ENCODE assay signal across 27 cellular contexts in genomic region chr17:77133087-77133633, GRCh38. TPM values are rescaled to one million over a fixed set of nuclear protein-coding genes. Genes with fewer than 3 reads are reported as not detected.
DNase-seq lines count a peak whose midpoint lies in the region; ATAC-seq and TF ChIP-seq lines count a peak whose summit lies in the region.
"Had no signal": no experiment of that assay in that cellular context is flagged by ENCODE, and none has a peak within 500 bp of the region (broad histone marks: within the 10 kb centered on the region; RNA-seq: fewer than 3 reads in every experiment).

No MANE protein-coding gene starts in this region.

- H3K27me3 Mint-ChIP-seq in activated T-cell treated with anti-CD3 and anti-CD28 coated beads, Interleukin-2, amount 50 U/mL, for 72 hours (ENCODE audit: low read depth) = no peaks in the 10 kb centered on the region
- H3K27me3 Mint-ChIP-seq in activated T-cell treated with anti-CD3 and anti-CD28 coated beads, Interleukin-2, amount 50 U/mL, for 4 hours (ENCODE audit: low read depth) = no peaks in the 10 kb centered on the region
- H3K27me3 Mint-ChIP-seq in chondrocyte (ENCODE audit: low read depth) = no peaks in the 10 kb centered on the region
- H3K27me3 Mint-ChIP-seq: activated CD4-positive, alpha-beta memory T cell treated with anti-CD3 and anti-CD28 coated beads for 36 hours; activated T-helper 17 cell treated with anti-CD3 and anti-CD28 coated beads, Interleukin-2, amount 50 U/mL, for 72 hours; CD4-positive, alpha-beta T cell; stimulated activated naive CD8-positive, alpha-beta T cell treated with anti-CD3 and anti-CD28 coated beads, Interleukin-15, Interleukin-2, amounts not matched to agents 100 ng/mL and 50 ng/mL, for 24 hours had no signal

- H3K4me3 ChIP-seq in Panc1 (ENCODE audit: low read depth in 2 of 2, low read length in 2 of 2) (no peak overlapping the region), neutrophil (ENCODE audit: low read depth in 1 of 2, low read length in 1 of 2) (no peak overlapping the region)
- H3K4me3 ChIP-seq: GM23248, ovary, smooth muscle cell, uterus had no signal

- no peaks in the 10 kb centered on the region for H3K27me3 ChIP-seq in Panc1 (ENCODE audit: control insufficient read depth, insufficient read depth, low read length)
- H3K27me3 ChIP-seq in neutrophil = no peaks in the 10 kb centered on the region
- H3K27me3 ChIP-seq: ovary, uterus had no signal

- peaks cover 12 to 18% of the 10 kb centered on the region in 2 donors for H3K36me3 Mint-ChIP-seq in activated T-cell treated with anti-CD3 and anti-CD28 coated beads, Interleukin-2, amount 50 U/mL, for 72 hours (ENCODE audit: insufficient read depth in 2 of 2)
- H3K36me3 Mint-ChIP-seq in activated T-cell treated with anti-CD3 and anti-CD28 coated beads, Interleukin-2, amount 50 U/mL, for 4 hours (ENCODE audit: insufficient read depth) = no peaks in the 10 kb centered on the region
- no peaks in the 10 kb centered on the region for H3K36me3 Mint-ChIP-seq in chondrocyte (ENCODE audit: low read depth)

- no peak overlapping the region for H3K4me3 Mint-ChIP-seq in activated T-cell treated with anti-CD3 and anti-CD28 coated beads, Interleukin-2, amount 50 U/mL, for 72 hours
- no peak overlapping the region for H3K4me3 Mint-ChIP-seq in activated T-cell treated with anti-CD3 and anti-CD28 coated beads, Interleukin-2, amount 50 U/mL, for 4 hours
- H3K4me3 Mint-ChIP-seq in chondrocyte (ENCODE audit: unreplicated experiment) = no peak overlapping the region
- H3K4me3 Mint-ChIP-seq: activated CD4-positive, alpha-beta memory T cell treated with anti-CD3 and anti-CD28 coated beads for 36 hours; activated naive CD4-positive, alpha-beta T cell treated with anti-CD3 and anti-CD28 coated beads, Interleukin-2, amount 10 ng/mL, durations not matched to agents 7 days and 5 days; activated T-helper 17 cell treated with anti-CD3 and anti-CD28 coated beads, Interleukin-2, amount 50 U/mL, for 72 hours; brain; CD4-positive, alpha-beta T cell; nephron; stimulated activated naive CD8-positive, alpha-beta T cell treated with anti-CD3 and anti-CD28 coated beads, Interleukin-15, Interleukin-2, amounts not matched to agents 100 ng/mL and 50 ng/mL, for 24 hours had no signal

- H3K36me3 ChIP-seq in Panc1 (ENCODE audit: control insufficient read depth, insufficient read depth, low read length) = no peaks in the 10 kb centered on the region
- H3K36me3 ChIP-seq in neutrophil = no peaks in the 10 kb centered on the region
- H3K36me3 ChIP-seq: ovary, uterus had no signal

- ATAC-seq in activated T-cell treated with anti-CD3 and anti-CD28 coated beads, Interleukin-2, amount 50 U/mL, for 72 hours (replicated peaks in 1 of 2) = no peak
- ATAC-seq in activated T-cell treated with anti-CD3 and anti-CD28 coated beads, Interleukin-2, amount 50 U/mL, for 4 hours = no peak
- ATAC-seq in Panc1 = no peak
- ATAC-seq in GM18868 (IDR thresholded peaks at IDR 0.05; ENCODE audit: unreplicated experiment) = no peak
- ATAC-seq: activated CD4-positive, CD25-positive, alpha-beta regulatory T cell treated with anti-CD3 and anti-CD28 coated beads, Interleukin-2, amount 50 U/mL, for 24 hours; activated T-helper 17 cell treated with anti-CD3 and anti-CD28 coated beads, Interleukin-2, amount 50 U/mL, for 72 hours had no signal

- POLR2A ChIA-PET in Panc1 (lab: Charles Lee) = interaction anchor here (0.7 to 1.0 kb wide), 2 partner anchors 12 to 17 kb away, joined by 3 to 10 read pairs; no protein-coding TSS in a partner anchor

- H3K4me1 Mint-ChIP-seq in activated T-cell treated with anti-CD3 and anti-CD28 coated beads, Interleukin-2, amount 50 U/mL, for 72 hours (ENCODE audit: low read depth) = peaks cover 30% of the 10 kb centered on the region
- peaks cover 32% of the 10 kb centered on the region for H3K4me1 Mint-ChIP-seq in activated T-cell treated with anti-CD3 and anti-CD28 coated beads, Interleukin-2, amount 50 U/mL, for 4 hours (ENCODE audit: low read depth)
- peaks cover 53% of the 10 kb centered on the region for H3K4me1 Mint-ChIP-seq in chondrocyte (ENCODE audit: low read depth)

- no peak for DNase-seq in activated T-cell treated with anti-CD3 and anti-CD28 coated beads, Interleukin-2, amount 50 U/mL, for 72 hours
- no peak for DNase-seq in activated T-cell treated with anti-CD3 and anti-CD28 coated beads, Interleukin-2, amount 50 U/mL, for 4 hours
- DNase-seq in Panc1 (ENCODE audit: low read depth, low spot score) = no peak
- DNase-seq in chondrocyte (ENCODE audit: low spot score) = no peak
- DNase-seq in putamen (ENCODE audit: low spot score) = no peak
- no peak for DNase-seq in hippocampal formation (lab: John Stamatoyannopoulos, UW)
- DNase-seq: activated CD4-positive, alpha-beta memory T cell treated with anti-CD3 and anti-CD28 coated beads for 36 hours; activated naive CD4-positive, alpha-beta T cell treated with anti-CD3 and anti-CD28 coated beads, Interleukin-2, amount 10 ng/mL, durations not matched to agents 7 days and 5 days; AML-193; amniotic stem cell; CD4-positive, alpha-beta T cell; effector CD4-positive, alpha-beta T cell; glutamatergic neuron; kidney; NCI-H1048; NCI-H1694; ovary; uterus had no signal

- TF ChIP-seq CTCF in Panc1 (IDR thresholded peaks at IDR 0.05) (no peak), chondrocyte (IDR thresholded peaks at IDR 0.05) (no peak), neutrophil (IDR thresholded peaks at IDR 0.05) (no peak)

- CTCF ChIA-PET in Panc1 (lab: Charles Lee) = interaction anchor here (0.7 kb wide), 1 partner anchor 730 kb away, joined by 4 read pairs; no protein-coding TSS in a partner anchor

- H3K27ac Mint-ChIP-seq in activated T-cell treated with anti-CD3 and anti-CD28 coated beads, Interleukin-2, amount 50 U/mL, for 72 hours = peak overlapping the region; percentile 52
- H3K27ac Mint-ChIP-seq in chondrocyte (ENCODE audit: unreplicated experiment) = peak overlapping the region; percentile 78
- H3K27ac Mint-ChIP-seq: activated CD4-positive, alpha-beta memory T cell treated with anti-CD3 and anti-CD28 coated beads for 36 hours; activated naive CD4-positive, alpha-beta T cell treated with anti-CD3 and anti-CD28 coated beads, Interleukin-2, amount 10 ng/mL, durations not matched to agents 7 days and 5 days; activated T-helper 17 cell treated with anti-CD3 and anti-CD28 coated beads, Interleukin-2, amount 50 U/mL, for 72 hours; brain; CD4-positive, alpha-beta T cell; stimulated activated naive CD8-positive, alpha-beta T cell treated with anti-CD3 and anti-CD28 coated beads, Interleukin-15, Interleukin-2, amounts not matched to agents 100 ng/mL and 50 ng/mL, for 24 hours had no signal

- in situ Hi-C loops in Panc1 (cut with HindIII; ENCODE audit: low pct_unique_long_range_greater_than_20kb, low sequenced_read_pairs) = no loop called here

- H3K9me3 ChIP-seq in Panc1 (ENCODE audit: control insufficient read depth, insufficient read depth, low read depth, low read length) (no peaks in the 10 kb centered on the region; the same call in 1 of the 2 replicates), neutrophil (no peaks in the 10 kb centered on the region)
- H3K9me3 ChIP-seq: ovary, uterus had no signal

- H3K9me3 Mint-ChIP-seq in activated T-cell treated with anti-CD3 and anti-CD28 coated beads, Interleukin-2, amount 50 U/mL, for 72 hours = peaks cover 6 to 12% of the 10 kb centered on the region in 2 donors
- H3K9me3 Mint-ChIP-seq in activated T-cell treated with anti-CD3 and anti-CD28 coated beads, Interleukin-2, amount 50 U/mL, for 4 hours = peaks cover 15% of the 10 kb centered on the region
- H3K9me3 Mint-ChIP-seq in chondrocyte (ENCODE audit: low read depth) = peaks cover 11% of the 10 kb centered on the region
- H3K9me3 Mint-ChIP-seq: CD4-positive, alpha-beta T cell had no signal

- no TSS peak for BruUV-seq in Panc1 (replicated peaks; lab: Mats Ljungman, UMichigan)

- H3K27ac ChIP-seq in Panc1 (ENCODE audit: low read length) (peak overlapping the region; percentile 95), neutrophil (peak overlapping the region; percentile 26)
- H3K27ac ChIP-seq: ovary, uterus had no signal

- intact Hi-C loops in Panc1 (cut with micrococcal nuclease; ENCODE audit: unreplicated experiment) = loop anchor here (5.0 kb wide), 1 partner anchor 36 kb away; no protein-coding TSS in a partner anchor

- H3K4me1 ChIP-seq in Panc1 (ENCODE audit: control insufficient read depth, insufficient read depth, low read length) = peaks cover 57% of the 10 kb centered on the region
- H3K4me1 ChIP-seq in neutrophil (ENCODE audit: control insufficient read depth in 1 of 2, insufficient read depth in 1 of 2, low read depth in 1 of 2, low read length in 1 of 2) = peaks cover 32 to 36% of the 10 kb centered on the region in 2 experiments

RNA-seq across cellular contexts. Expression of gene SEC14L1, which starts 7.6 kb away (rescaled TPM):
- 100 to 1,000 TPM; 175 to 204 TPM for total RNA-seq in activated T-cell treated with anti-CD3 and anti-CD28 coated beads, Interleukin-2, amount 50 U/mL, for 72 hours
- 10 to 100 TPM; 26.5 to 36.9 (median 27.4) TPM for total RNA-seq in activated T-cell treated with anti-CD3 and anti-CD28 coated beads, Interleukin-2, amount 50 U/mL, for 4 hours
- total RNA-seq in Panc1 (2021; ENCODE audit: unreplicated experiment) (279 TPM), chondrocyte (47.1 to 60.0 TPM (median 51.8 TPM) in 3 replicates)
- 156 TPM for polyA plus RNA-seq in Panc1 (2012; ENCODE audit: insufficient read length)
